In the genomic region with DNA sequence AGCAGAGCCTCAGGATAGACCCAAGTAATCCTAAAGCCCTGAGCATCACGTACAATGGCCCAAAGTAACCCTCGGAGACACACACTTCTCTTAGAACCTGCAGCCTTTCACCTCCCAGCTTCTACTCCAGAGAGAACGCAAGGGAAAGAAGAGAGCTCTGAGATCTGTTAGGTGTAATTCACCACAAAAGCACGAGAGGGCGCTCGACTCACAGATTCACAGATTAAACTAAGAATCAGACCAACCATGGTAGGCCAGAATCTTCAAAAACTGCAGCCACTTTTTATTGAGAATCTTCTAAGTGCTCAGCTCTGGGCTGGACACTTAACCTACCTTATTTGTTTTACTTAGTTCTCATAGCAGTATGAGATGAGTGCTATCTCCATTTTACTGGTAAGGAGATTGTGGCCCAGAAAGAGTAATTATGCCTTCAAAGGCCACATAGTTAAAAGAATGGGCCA, we compare ENCODE assay signal across 8 cellular contexts. TPM values are rescaled to one million over a fixed set of nuclear protein-coding genes. Genes with fewer than 3 reads are reported as not detected.
DNase-seq lines count a peak whose midpoint lies in the region; ATAC-seq lines count a peak whose summit lies in the region.

No MANE protein-coding gene starts in this region.

- H3K36me3 Mint-ChIP-seq in activated naive CD4-positive, alpha-beta T cell treated with anti-CD3 and anti-CD28 coated beads, Interleukin-2, amount 10 ng/mL, durations not matched to agents 7 days and 5 days: peaks cover 18% of the 10 kb centered on the region

- peak overlapping the region; percentile 97 for H3K4me3 Mint-ChIP-seq in activated naive CD4-positive, alpha-beta T cell treated with anti-CD3 and anti-CD28 coated beads, Interleukin-2, amount 10 ng/mL, durations not matched to agents 7 days and 5 days

- no peaks in the 10 kb centered on the region for H3K9me3 Mint-ChIP-seq in activated naive CD4-positive, alpha-beta T cell treated with anti-CD3 and anti-CD28 coated beads, Interleukin-2, amount 10 ng/mL, durations not matched to agents 7 days and 5 days

- peak overlapping the region; percentile 91 for H3K27ac Mint-ChIP-seq in activated naive CD4-positive, alpha-beta T cell treated with anti-CD3 and anti-CD28 coated beads, Interleukin-2, amount 10 ng/mL, durations not matched to agents 7 days and 5 days

- in situ Hi-C loops in SK-MEL-5 (cut with HindIII; ENCODE audit: low pct_unique_long_range_greater_than_20kb, low sequenced_read_pairs): no loop called here

- DNase-seq in C1 segment of cervical spinal cord (lab: John Stamatoyannopoulos, UW) (peak in 12 of 14 donors; percentile 52 to 89 (median 78)), MV-4-11 (lab: John Stamatoyannopoulos, UW) (peak; percentile 88), SK-MEL-5 (ENCODE audit: low read depth, low spot score) (peak; percentile 94), germinal center (ENCODE audit: low spot score) (peak; percentile 82), nucleus accumbens (lab: John Stamatoyannopoulos, UW) (peak in 54 of 56 donors; percentile 11 to 97 (median 76)), substantia nigra (lab: John Stamatoyannopoulos, UW) (peak in 47 of 49 donors; percentile 10 to 90 (median 79))
- peak; percentile 94 for DNase-seq in activated naive CD4-positive, alpha-beta T cell treated with anti-CD3 and anti-CD28 coated beads, Interleukin-2, amount 10 ng/mL, durations not matched to agents 7 days and 5 days

- peaks cover 37% of the 10 kb centered on the region for H3K4me1 Mint-ChIP-seq in activated naive CD4-positive, alpha-beta T cell treated with anti-CD3 and anti-CD28 coated beads, Interleukin-2, amount 10 ng/mL, durations not matched to agents 7 days and 5 days

- CTCF ChIA-PET in activated naive CD4-positive, alpha-beta T cell treated with anti-CD3 and anti-CD28 coated beads, Interleukin-2, amount 10 ng/mL, durations not matched to agents 7 days and 5 days (lab: Charles Lee): interaction anchor here (0.6 to 8.7 kb wide), 31 partner anchors 9 to 249 kb away, joined by 3 to 173 read pairs (median 7); a partner anchor contains a TSS

- H3K27ac ChIP-seq in substantia nigra (ENCODE audit: low read depth, low read length, poor library complexity, severe bottlenecking): peak overlapping the region; percentile 81

- peak; percentile 43 for ATAC-seq in GM21367 (IDR thresholded peaks at IDR 0.05; ENCODE audit: unreplicated experiment)

- H3K27me3 Mint-ChIP-seq in activated naive CD4-positive, alpha-beta T cell treated with anti-CD3 and anti-CD28 coated beads, Interleukin-2, amount 10 ng/mL, durations not matched to agents 7 days and 5 days: no peaks in the 10 kb centered on the region

RNA-seq across cellular contexts. Expression of a gene that starts 1.3 kb away (rescaled TPM):
- 86.4 and 86.9 TPM in 2 replicates for total RNA-seq in SK-MEL-5 (2014; rRNA removed; shearing (Covaris generic))
- polyA plus RNA-seq in SK-MEL-5 (2015; cell fraction: cytosol; rRNA removed): 64.1 and 65.4 TPM in 2 replicates
- 221 and 256 TPM in 2 replicates for polyA plus RNA-seq in SK-MEL-5 (2015; cell fraction: nucleus; rRNA removed)

RNA-seq across cellular contexts. Expression of a gene that starts 12.4 kb away (rescaled TPM):
- total RNA-seq in SK-MEL-5 (2014; rRNA removed; shearing (Covaris generic)): 0.11 and 0.13 TPM in 2 replicates
- 0.39 and 0.88 TPM in 2 replicates for polyA plus RNA-seq in SK-MEL-5 (2015; cell fraction: cytosol; rRNA removed)
- polyA plus RNA-seq in SK-MEL-5 (2015; cell fraction: nucleus; rRNA removed): 0.99 and 1.2 TPM in 2 replicates

RNA-seq across cellular contexts. Expression of a gene that starts 35.0 kb away (rescaled TPM):
- total RNA-seq in SK-MEL-5 (2014; rRNA removed; shearing (Covaris generic)): 4.9 and 5.3 TPM in 2 replicates
- polyA plus RNA-seq in SK-MEL-5 (2015; cell fraction: cytosol; rRNA removed): 6.3 and 8.4 TPM in 2 replicates
- polyA plus RNA-seq in SK-MEL-5 (2015; cell fraction: nucleus; rRNA removed): 49.5 and 49.7 TPM in 2 replicates

Comparison
In these comparisons a context has a peak if more than half of its experiments do, and no peak if none do; other contexts are left out.
1. Peak in every context shown above with its lines: DNase-seq, ATAC-seq and H3K27ac ChIP-seq.